ENCODE assay signal across 28 cellular contexts in the genomic region with DNA sequence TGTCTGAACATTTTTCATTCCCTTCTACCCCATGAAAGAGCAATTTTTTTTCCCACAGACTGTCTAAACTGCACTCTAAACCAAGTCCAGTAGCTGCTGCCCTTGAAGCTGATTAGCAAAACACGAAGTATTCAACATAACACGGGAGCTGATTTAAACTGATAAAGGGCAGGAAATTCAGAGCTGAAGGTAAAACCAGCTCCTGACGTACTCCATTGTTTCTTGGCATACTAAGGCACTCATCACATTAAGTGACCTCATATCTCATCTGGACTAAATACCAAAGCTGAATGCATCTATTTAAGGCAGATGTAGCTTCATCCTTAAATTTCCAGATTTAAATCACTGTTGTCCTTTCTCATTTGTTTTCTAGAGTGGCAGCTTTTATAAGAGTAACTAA. TPM values are rescaled to one million over a fixed set of nuclear protein-coding genes. Genes with fewer than 3 reads are reported as not detected.
DNase-seq lines count a peak whose midpoint lies in the region; ATAC-seq and TF ChIP-seq lines count a peak whose summit lies in the region.
"Had no signal": no experiment of that assay in that cellular context is flagged by ENCODE, and none has a peak within 500 bp of the region (broad histone marks: within the 10 kb centered on the region; RNA-seq: fewer than 3 reads in every experiment).

No MANE protein-coding gene starts in this region.

- H3K9ac ChIP-seq in parathyroid adenoma: no peak overlapping the region
- H3K9ac ChIP-seq: BLaER1 treated with 17β-estradiol and CSF1 and Interleukin-3, amounts not matched to agents 10 nM and 100 nM had no signal

- H3K27me3 ChIP-seq in parathyroid adenoma (ENCODE audit: control insufficient read depth, insufficient read depth, low read length): no peaks in the 10 kb centered on the region
- H3K27me3 ChIP-seq: BLaER1 treated with 17β-estradiol and CSF1 and Interleukin-3, amounts not matched to agents 10 nM and 100 nM; cardiac muscle cell; colonic mucosa; esophagus muscularis mucosa; transverse colon had no signal

- DNase-seq in HFFc6 (no peak), fibroblast of the aortic adventitia (ENCODE audit: low read depth) (peak; percentile 50), NCI-H345 (lab: John Stamatoyannopoulos, UW) (no peak)
- DNase-seq: activated B cell treated with CpG ODN at 0.5 μM for 24 hours; activated CD4-positive, alpha-beta T cell treated with anti-CD3 and anti-CD28 coated beads, Interleukin-2, amount 50 U/mL, for 1 hour; activated naive CD4-positive, alpha-beta T cell treated with anti-CD3 and anti-CD28 coated beads, Interleukin-2, amount 50 U/mL, for 16 hours; amniotic stem cell; Caco-2; colonic mucosa; DMS79; effector memory CD8-positive, alpha-beta T cell; NCI-H1436 treated with DMSO at 0.1 percent for 48 hours; NCI-H510A; NK-92 treated with Interleukin-12 subunit alpha and Interleukin-12 subunit beta, amount 100 ng/mL, for 24 hours; Right ventricle myocardium superior; stimulated activated CD4-positive, alpha-beta T cell treated with anti-CD3 and anti-CD28 coated beads, Interleukin-2, amount 100 ng/mL, for 48 hours; T1000; transverse colon had no signal

- peak overlapping the region; percentile 14; the same call in 1 of the 2 replicates for H3K27ac Mint-ChIP-seq in HFFc6
- H3K27ac Mint-ChIP-seq: activated B cell treated with CpG ODN at 0.5 μM for 24 hours; effector memory CD8-positive, alpha-beta T cell; natural killer cell treated with Interleukin-12 subunit alpha and Interleukin-12 subunit beta and Interleukin-15 and Interleukin-18, amount 100 ng/mL, for 72 hours had no signal

- H3K4me1 Mint-ChIP-seq in HFFc6 (ENCODE audit: low read depth): peaks cover 19% of the 10 kb centered on the region
- H3K4me1 Mint-ChIP-seq: activated B cell treated with CpG ODN at 0.5 μM for 24 hours had no signal

- TF ChIP-seq CTCF in HFFc6 (IDR thresholded peaks at IDR 0.05): no peak
- TF ChIP-seq CTCF in VCaP (conservative IDR thresholded peaks at IDR 0.05): no peak
- TF ChIP-seq CTCF in fibroblast of the aortic adventitia (IDR thresholded peaks at IDR 0.05; ENCODE audit: insufficient read depth, low read length): no peak
- no peak for TF ChIP-seq CTCF in parathyroid adenoma (IDR thresholded peaks at IDR 0.05)

- H3K36me3 Mint-ChIP-seq in HFFc6 (ENCODE audit: low read depth): no peaks in the 10 kb centered on the region
- H3K36me3 Mint-ChIP-seq: natural killer cell treated with Interleukin-12 subunit alpha and Interleukin-12 subunit beta and Interleukin-15 and Interleukin-18, amount 100 ng/mL, for 72 hours had no signal

- peak overlapping the region; percentile 62 for H2AFZ ChIP-seq in parathyroid adenoma

- no peak overlapping the region for H3K4me3 Mint-ChIP-seq in HFFc6
- H3K4me3 Mint-ChIP-seq: activated B cell treated with CpG ODN at 0.5 μM for 24 hours; effector memory CD8-positive, alpha-beta T cell; natural killer cell treated with Interleukin-12 subunit alpha and Interleukin-12 subunit beta and Interleukin-15 and Interleukin-18, amount 100 ng/mL, for 72 hours had no signal

- H3K27ac ChIP-seq in VCaP (peak overlapping the region; percentile 75), parathyroid adenoma (no peak overlapping the region)
- H3K27ac ChIP-seq: BLaER1 treated with 17β-estradiol and CSF1 and Interleukin-3, amounts not matched to agents 10 nM and 100 nM; cardiac muscle cell; colonic mucosa; esophagus muscularis mucosa; HL-60; transverse colon had no signal

- no peaks in the 10 kb centered on the region for H3K36me3 ChIP-seq in parathyroid adenoma (ENCODE audit: control insufficient read depth, insufficient read depth, low read length)
- H3K36me3 ChIP-seq: BLaER1 treated with 17β-estradiol and CSF1 and Interleukin-3, amounts not matched to agents 10 nM and 100 nM; cardiac muscle cell; colonic mucosa; esophagus muscularis mucosa; transverse colon had no signal

- no peaks in the 10 kb centered on the region for H3K9me3 Mint-ChIP-seq in HFFc6
- H3K9me3 Mint-ChIP-seq: activated B cell treated with CpG ODN at 0.5 μM for 24 hours; effector memory CD8-positive, alpha-beta T cell; natural killer cell treated with Interleukin-12 subunit alpha and Interleukin-12 subunit beta and Interleukin-15 and Interleukin-18, amount 100 ng/mL, for 72 hours had no signal

- no peak for ATAC-seq in HG02885 (IDR thresholded peaks at IDR 0.05; ENCODE audit: poor library complexity, unreplicated experiment)
- ATAC-seq in GM21717 (IDR thresholded peaks at IDR 0.05; ENCODE audit: unreplicated experiment): no peak
- ATAC-seq: effector memory CD8-positive, alpha-beta T cell; natural killer cell treated with Interleukin-12 subunit alpha and Interleukin-12 subunit beta and Interleukin-15 and Interleukin-18, amount 100 ng/mL, for 72 hours had no signal

- H3K79me2 ChIP-seq in parathyroid adenoma: no peaks in the 10 kb centered on the region

- peaks cover 8% of the 10 kb centered on the region for H3K27me3 Mint-ChIP-seq in HFFc6 (ENCODE audit: insufficient read depth)

- peaks cover 3% of the 10 kb centered on the region for H3K4me1 ChIP-seq in parathyroid adenoma
- H3K4me1 ChIP-seq: Caco-2, colonic mucosa, esophagus muscularis mucosa, transverse colon had no signal

- peak overlapping the region; percentile 55 for H3K4me2 ChIP-seq in parathyroid adenoma (ENCODE audit: low read length)

- H3K4me3 ChIP-seq in fibroblast of the aortic adventitia (ENCODE audit: low read depth, low read length): no peak overlapping the region
- no peak overlapping the region for H3K4me3 ChIP-seq in parathyroid adenoma (ENCODE audit: low read depth, low read length)
- H3K4me3 ChIP-seq: BLaER1 treated with 17β-estradiol and CSF1 and Interleukin-3, amounts not matched to agents 10 nM and 100 nM; cardiac muscle cell; colonic mucosa; esophagus muscularis mucosa; transverse colon had no signal

- no peaks in the 10 kb centered on the region for H3K9me3 ChIP-seq in parathyroid adenoma (ENCODE audit: control insufficient read depth, low read length)
- H3K9me3 ChIP-seq: BLaER1 treated with 17β-estradiol and CSF1 and Interleukin-3, amounts not matched to agents 10 nM and 100 nM; Caco-2; colonic mucosa; esophagus muscularis mucosa; transverse colon had no signal

RNA-seq across cellular contexts. Expression of gene GDF9, which starts 12.0 kb away (rescaled TPM):
- under 1 TPM in 3 of 6 experiments, not detected in 3; 0.09 to 0.14 (median 0.12) TPM for total RNA-seq in HFFc6 (2021; fragmentation: NEBNext Ultra II Directional; extraction: Animal tissue kit (Norgen Biotek cat#: 25700))
- total RNA-seq in fibroblast of the aortic adventitia (ENCODE audit: low replicate concordance): 0.18 TPM in 1 of 2 replicates, not detected in the other

RNA-seq across cellular contexts. Expression of gene UQCRQ, which starts 12.1 kb away (rescaled TPM):
- 100 to 1,000 TPM; 501 to 678 (median 615) TPM for total RNA-seq in HFFc6 (2021; fragmentation: NEBNext Ultra II Directional; extraction: Animal tissue kit (Norgen Biotek cat#: 25700))
- total RNA-seq in fibroblast of the aortic adventitia (ENCODE audit: low replicate concordance): 77.2 and 92.0 TPM in 2 replicates

RNA-seq across cellular contexts. Expression of gene LEAP2, which starts 19.2 kb away (rescaled TPM):
- total RNA-seq in HFFc6 (2021; fragmentation: NEBNext Ultra II Directional; extraction: Animal tissue kit (Norgen Biotek cat#: 25700)): under 1 TPM; 0.09 to 0.51 (median 0.41) TPM
- total RNA-seq in fibroblast of the aortic adventitia (ENCODE audit: low replicate concordance): 0.18 and 0.74 TPM in 2 replicates

RNA-seq across cellular contexts. Expression of gene SHROOM1, which starts 23.9 kb away (rescaled TPM):
- 10 to 100 TPM in 1 of 6 experiments, 1 to 10 TPM in 5; 7.8 to 12.2 (median 8.6) TPM for total RNA-seq in HFFc6 (2021; fragmentation: NEBNext Ultra II Directional; extraction: Animal tissue kit (Norgen Biotek cat#: 25700))
- 1.2 and 7.6 TPM in 2 replicates for total RNA-seq in fibroblast of the aortic adventitia (ENCODE audit: low replicate concordance)

RNA-seq across cellular contexts. Expression of gene SOWAHA, which starts 41.2 kb away (rescaled TPM):
- total RNA-seq in HFFc6 (2021; fragmentation: NEBNext Ultra II Directional; extraction: Animal tissue kit (Norgen Biotek cat#: 25700)): not detected
- not detected in 2 replicates for total RNA-seq in fibroblast of the aortic adventitia (ENCODE audit: low replicate concordance)
- total RNA-seq: activated B cell treated with CpG ODN at 0.5 μM for 24 hours; cardiac muscle cell; mononuclear cell; natural killer cell treated with Interleukin-12 subunit alpha and Interleukin-12 subunit beta and Interleukin-15 and Interleukin-18, amount 100 ng/mL, for 72 hours had no signal
